In the genomic region with DNA sequence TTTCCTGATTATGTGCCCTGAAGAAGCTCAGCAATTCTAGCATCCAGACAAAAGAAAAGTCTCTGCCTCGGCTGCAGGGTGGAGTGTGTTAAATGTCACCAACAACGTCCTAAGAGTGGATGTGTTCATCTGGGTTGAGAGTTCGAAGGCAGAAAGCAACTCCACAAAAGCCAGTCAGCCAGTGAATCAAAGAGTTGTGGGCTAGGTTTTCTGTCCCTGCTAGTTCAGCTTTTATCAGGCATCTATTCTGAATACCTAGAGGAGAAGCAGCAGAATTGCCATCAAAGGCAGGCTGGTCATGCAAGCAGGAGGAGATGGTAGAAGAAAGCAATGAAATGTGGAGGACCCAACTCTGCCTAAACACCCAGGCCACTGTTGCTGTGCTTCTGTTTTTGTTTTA, we compare ENCODE assay signal across 2 cellular contexts.
TF ChIP-seq lines count a peak whose summit lies in the region.

No MANE protein-coding gene starts in this region.

TF ChIP-seq in IMR-90, 13 proteins besides CTCF, POLR2A, EP300 and RAD21:
- TF ChIP-seq MAZ (IDR thresholded peaks at IDR 0.05; ENCODE audit: borderline replicate concordance, low read depth, low read length) (no peak), SMC3 (IDR thresholded peaks at IDR 0.05; ENCODE audit: low read depth, low read length) (no peak), CEBPB (IDR thresholded peaks at IDR 0.05; ENCODE audit: low read depth, low read length) (no peak), BHLHE40 (IDR thresholded peaks at IDR 0.05; ENCODE audit: low read depth, low read length) (no peak), CHD1 (IDR thresholded peaks at IDR 0.05; ENCODE audit: low read depth, low read length) (no peak), FOS (IDR thresholded peaks at IDR 0.05; ENCODE audit: low read depth, low read length) (no peak), RCOR1 (IDR thresholded peaks at IDR 0.05; ENCODE audit: insufficient replicate concordance, low read length) (no peak), NFE2L2 (IDR thresholded peaks at IDR 0.05; ENCODE audit: low read depth, low read length) (no peak), RFX5 (IDR thresholded peaks at IDR 0.05; ENCODE audit: low read depth, low read length) (no peak), MXI1 (IDR thresholded peaks at IDR 0.05; ENCODE audit: borderline replicate concordance, low read depth, low read length) (no peak), MAFK (IDR thresholded peaks at IDR 0.05; ENCODE audit: low read depth, low read length) (no peak)
- TF ChIP-seq, protein P1, sequence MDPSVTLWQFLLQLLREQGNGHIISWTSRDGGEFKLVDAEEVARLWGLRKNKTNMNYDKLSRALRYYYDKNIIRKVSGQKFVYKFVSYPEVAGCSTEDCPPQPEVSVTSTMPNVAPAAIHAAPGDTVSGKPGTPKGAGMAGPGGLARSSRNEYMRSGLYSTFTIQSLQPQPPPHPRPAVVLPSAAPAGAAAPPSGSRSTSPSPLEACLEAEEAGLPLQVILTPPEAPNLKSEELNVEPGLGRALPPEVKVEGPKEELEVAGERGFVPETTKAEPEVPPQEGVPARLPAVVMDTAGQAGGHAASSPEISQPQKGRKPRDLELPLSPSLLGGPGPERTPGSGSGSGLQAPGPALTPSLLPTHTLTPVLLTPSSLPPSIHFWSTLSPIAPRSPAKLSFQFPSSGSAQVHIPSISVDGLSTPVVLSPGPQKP (IDR thresholded peaks at IDR 0.05; ENCODE audit: borderline replicate concordance, low read depth, low read length), result no peak
- TF ChIP-seq, protein P2, sequence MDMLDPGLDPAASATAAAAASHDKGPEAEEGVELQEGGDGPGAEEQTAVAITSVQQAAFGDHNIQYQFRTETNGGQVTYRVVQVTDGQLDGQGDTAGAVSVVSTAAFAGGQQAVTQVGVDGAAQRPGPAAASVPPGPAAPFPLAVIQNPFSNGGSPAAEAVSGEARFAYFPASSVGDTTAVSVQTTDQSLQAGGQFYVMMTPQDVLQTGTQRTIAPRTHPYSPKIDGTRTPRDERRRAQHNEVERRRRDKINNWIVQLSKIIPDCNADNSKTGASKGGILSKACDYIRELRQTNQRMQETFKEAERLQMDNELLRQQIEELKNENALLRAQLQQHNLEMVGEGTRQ (IDR thresholded peaks at IDR 0.05; ENCODE audit: low read depth, low read length), result no peak

TF ChIP-seq in H1, 55 proteins besides CTCF, POLR2A, EP300 and RAD21:
- TF ChIP-seq CBX5 (IDR thresholded peaks at IDR 0.05; ENCODE audit: low read depth, low read length) (no peak), CREB1 (IDR thresholded peaks at IDR 0.05) (no peak), POLR2AphosphoS5 (IDR thresholded peaks at IDR 0.05; ENCODE audit: low read depth, low read length) (no peak), TCF12 (IDR thresholded peaks at IDR 0.05; ENCODE audit: low read depth, low read length) (no peak), CEBPB (IDR thresholded peaks at IDR 0.05; ENCODE audit: low read depth, low read length) (no peak), YY1 (IDR thresholded peaks at IDR 0.05; ENCODE audit: low read depth, low read length) (no peak), RNF2 (IDR thresholded peaks at IDR 0.05; ENCODE audit: borderline replicate concordance, low read depth, low read length, missing control alignments, poor library complexity, severe bottlenecking) (no peak), SRF (IDR thresholded peaks at IDR 0.05; ENCODE audit: low read depth, low read length) (no peak), TEAD4 (IDR thresholded peaks at IDR 0.05; ENCODE audit: low read depth, low read length) (no peak), EZH2 (IDR thresholded peaks at IDR 0.05; ENCODE audit: low read depth, low read length, severe bottlenecking) (no peak), NRF1 (IDR thresholded peaks at IDR 0.05; ENCODE audit: low read depth, low read length) (no peak), SP1 (IDR thresholded peaks at IDR 0.05; ENCODE audit: low read depth, low read length) (no peak), PHF8 (conservative IDR thresholded peaks at IDR 0.05; ENCODE audit: low read depth, low read length) (no peak), NANOG (IDR thresholded peaks at IDR 0.05; ENCODE audit: insufficient read depth, low read depth, low read length, poor library complexity, severe bottlenecking) (no peak)
- TF ChIP-seq, protein P2 (IDR thresholded peaks at IDR 0.05; ENCODE audit: low read length), result no peak
- TF ChIP-seq, protein P3, sequence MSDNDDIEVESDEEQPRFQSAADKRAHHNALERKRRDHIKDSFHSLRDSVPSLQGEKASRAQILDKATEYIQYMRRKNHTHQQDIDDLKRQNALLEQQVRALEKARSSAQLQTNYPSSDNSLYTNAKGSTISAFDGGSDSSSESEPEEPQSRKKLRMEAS (IDR thresholded peaks at IDR 0.05), result no peak
